Comparison of ENCODE assay signal across 1 cellular context in the genomic region with DNA sequence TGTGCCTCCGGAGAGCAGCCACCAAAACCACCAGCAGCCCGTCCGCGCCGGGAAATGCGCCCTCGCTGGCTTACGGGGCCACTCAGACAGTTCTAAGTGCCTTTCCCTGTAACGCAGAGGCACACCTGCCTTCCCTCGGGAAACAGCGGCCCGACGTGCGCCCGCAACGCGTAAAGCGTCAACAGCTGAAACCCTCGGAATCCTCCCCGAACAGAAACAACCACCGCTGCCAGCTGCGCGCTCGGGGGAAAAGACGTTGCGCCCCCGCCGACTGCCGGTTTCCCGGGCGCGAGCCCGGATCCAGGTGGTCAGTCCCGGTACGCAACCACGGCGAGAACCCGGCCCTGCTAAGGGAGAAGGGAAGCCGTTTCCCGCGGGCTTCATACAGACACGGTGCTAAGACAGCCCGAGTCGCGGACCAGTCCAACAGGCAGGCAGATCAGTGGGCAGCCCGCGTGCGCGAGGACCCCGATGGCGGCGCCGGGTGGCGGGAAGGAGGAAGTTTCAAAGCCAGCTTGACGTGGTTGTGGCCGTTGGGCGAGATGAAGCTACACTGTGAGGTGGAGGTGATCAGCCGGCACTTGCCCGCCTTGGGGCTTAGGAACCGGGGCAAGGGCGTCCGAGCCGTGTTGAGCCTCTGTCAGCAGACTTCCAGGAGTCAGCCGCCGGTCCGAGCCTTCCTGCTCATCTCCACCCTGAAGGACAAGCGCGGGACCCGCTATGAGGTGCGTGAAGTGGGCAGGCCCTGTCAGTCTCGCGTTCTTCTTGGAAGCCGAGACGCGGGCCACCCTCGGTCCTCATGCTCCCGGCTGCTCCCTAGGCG.
TF ChIP-seq lines count a peak whose summit lies in the region.

Gene LRR1 (plus strand): TSS at position 462 of the 823 bp plus-strand sequence. CDS start 81 bp downstream, at position 543.

TF ChIP-seq in HepG2, 621 proteins besides CTCF, POLR2A, EP300 and RAD21 (continued from another document and continues in another):
- TF ChIP-seq HMGXB3 (CRISPR knock-in tag; IDR thresholded peaks at IDR 0.05; ENCODE audit: borderline replicate concordance) (no peak; the same call in 1 of the 2 replicates), ZNF580 (CRISPR knock-in tag; IDR thresholded peaks at IDR 0.05; ENCODE audit: borderline replicate concordance, low read depth) (peak; percentile 72; the same call in 1 of the 2 replicates), GLI4 (CRISPR knock-in tag; IDR thresholded peaks at IDR 0.05; ENCODE audit: borderline replicate concordance) (no peak; the same call in 1 of the 2 replicates), ERF (CRISPR knock-in tag; IDR thresholded peaks at IDR 0.05) (peak; percentile 27), MEIS1 (CRISPR knock-in tag; IDR thresholded peaks at IDR 0.05; ENCODE audit: borderline replicate concordance) (peak; percentile 88), ZNF770 (CRISPR knock-in tag; IDR thresholded peaks at IDR 0.05) (peak; percentile 74), GATAD1 (CRISPR knock-in tag; IDR thresholded peaks at IDR 0.05) (peak; percentile 95), MBD4 (IDR thresholded peaks at IDR 0.05; ENCODE audit: borderline replicate concordance, low read length) (no peak), ZNF501 (CRISPR knock-in tag; IDR thresholded peaks at IDR 0.05) (peak; percentile 98), ZNF503 (CRISPR knock-in tag; IDR thresholded peaks at IDR 0.05) (0 out of 2 replicates have a peak, but pooled peaks have one; percentile 29), ZBTB38 (CRISPR knock-in tag; IDR thresholded peaks at IDR 0.05) (peak; percentile 69), TCF7L2 (IDR thresholded peaks at IDR 0.05; ENCODE audit: low read depth, low read length) (no peak), MLXIP (CRISPR knock-in tag; IDR thresholded peaks at IDR 0.05; ENCODE audit: borderline replicate concordance) (no peak), TEF (CRISPR knock-in tag; IDR thresholded peaks at IDR 0.05) (0 out of 2 replicates have a peak, but pooled peaks have one; percentile 30), HOXD1 (CRISPR knock-in tag; IDR thresholded peaks at IDR 0.05) (peak; percentile 45; the same call in 1 of the 2 replicates), CCDC6 (CRISPR knock-in tag; IDR thresholded peaks at IDR 0.05) (peak; percentile 80; the same call in 1 of the 2 replicates), ZFP1 (CRISPR knock-in tag; IDR thresholded peaks at IDR 0.05) (no peak; the same call in 1 of the 2 replicates), HNF1A (IDR thresholded peaks at IDR 0.05; ENCODE audit: low read depth) (no peak), HNF1A (CRISPR knock-in tag; IDR thresholded peaks at IDR 0.05; ENCODE audit: borderline replicate concordance) (peak; percentile 51; the same call in 1 of the 2 replicates), BCLAF1 (IDR thresholded peaks at IDR 0.05) (no peak)
- TF ChIP-seq, protein P1, sequence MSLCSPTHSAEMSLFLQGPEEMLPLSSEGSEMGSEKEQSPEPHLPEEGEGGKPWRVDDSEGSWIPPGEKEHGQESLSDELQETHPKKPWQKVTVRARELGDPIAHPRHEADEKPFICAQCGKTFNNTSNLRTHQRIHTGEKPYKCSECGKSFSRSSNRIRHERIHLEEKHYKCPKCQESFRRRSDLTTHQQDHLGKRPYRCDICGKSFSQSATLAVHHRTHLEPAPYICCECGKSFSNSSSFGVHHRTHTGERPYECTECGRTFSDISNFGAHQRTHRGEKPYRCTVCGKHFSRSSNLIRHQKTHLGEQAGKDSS (CRISPR knock-in tag; IDR thresholded peaks at IDR 0.05; ENCODE audit: borderline replicate concordance, low read depth), result peak; percentile 65; the same call in 1 of the 2 replicates
- TF ChIP-seq, protein P2, sequence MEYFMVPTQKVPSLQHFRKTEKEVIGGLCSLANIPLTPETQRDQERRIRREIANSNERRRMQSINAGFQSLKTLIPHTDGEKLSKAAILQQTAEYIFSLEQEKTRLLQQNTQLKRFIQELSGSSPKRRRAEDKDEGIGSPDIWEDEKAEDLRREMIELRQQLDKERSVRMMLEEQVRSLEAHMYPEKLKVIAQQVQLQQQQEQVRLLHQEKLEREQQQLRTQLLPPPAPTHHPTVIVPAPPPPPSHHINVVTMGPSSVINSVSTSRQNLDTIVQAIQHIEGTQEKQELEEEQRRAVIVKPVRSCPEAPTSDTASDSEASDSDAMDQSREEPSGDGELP (IDR thresholded peaks at IDR 0.05; ENCODE audit: borderline replicate concordance, low read depth), result peak; percentile 90
